In the genomic region with DNA sequence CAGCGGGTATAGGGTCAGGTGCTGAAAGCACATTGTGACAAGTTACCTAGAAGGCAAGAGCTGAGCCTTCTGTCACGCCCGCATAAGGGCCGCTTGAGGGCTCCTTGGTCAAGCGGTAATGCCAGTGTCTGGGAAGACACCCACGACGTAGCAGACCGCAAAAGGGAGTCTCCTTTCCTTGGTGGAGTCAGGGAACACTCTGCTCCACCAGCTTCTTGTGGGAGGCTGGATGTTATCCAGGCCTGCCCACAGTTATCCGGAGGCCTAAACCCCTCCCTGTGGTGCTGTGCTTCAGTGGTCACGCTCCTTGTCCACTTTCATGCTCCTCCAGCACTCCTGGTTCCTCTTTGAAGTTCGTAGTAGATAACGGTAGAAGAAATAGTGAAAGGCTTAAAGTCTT, we compare ENCODE assay signal across 7 cellular contexts. TPM values are rescaled to one million over a fixed set of nuclear protein-coding genes. Genes with fewer than 3 reads are reported as not detected.
DNase-seq lines count a peak whose midpoint lies in the region; ATAC-seq and TF ChIP-seq lines count a peak whose summit lies in the region.
"Not testable (repeated sequence)": the region's sequence is repeated elsewhere in the genome, so short reads cannot be mapped to it uniquely, and the experiment has no call there.

No MANE protein-coding gene starts in this region.

- not testable (repeated sequence) for TF ChIP-seq CTCF in lower lobe of right lung (IDR thresholded peaks at IDR 0.05)

- H3K36me3 Mint-ChIP-seq in CD4-positive, alpha-beta memory T cell = peaks cover 29 to 43% of the 10 kb centered on the region in 2 donors
- H3K36me3 Mint-ChIP-seq in activated CD4-positive, alpha-beta T cell treated with anti-CD3 and anti-CD28 coated beads, Interleukin-2, amount 10 ng/mL, durations not matched to agents 24 days and 14 days (ENCODE audit: low read depth) = peaks cover 32% of the 10 kb centered on the region
- H3K36me3 Mint-ChIP-seq in activated naive CD8-positive, alpha-beta T cell treated with anti-CD3 and anti-CD28 coated beads, Interleukin-2, amount 10 ng/mL, durations not matched to agents 7 days and 5 days = peaks cover 34% of the 10 kb centered on the region
- not testable (repeated sequence) for H3K36me3 Mint-ChIP-seq in natural killer cell treated with Interleukin-12 subunit alpha and Interleukin-12 subunit beta and Interleukin-15 and Interleukin-18, amount 100 ng/mL, for 72 hours
- H3K36me3 Mint-ChIP-seq in stimulated activated naive B cell treated with anti-CD40 and anti-IgM and Interleukin-4, amounts not matched to agents 10 μg/mL and 1 μg/mL and 100 μg/mL, for 72 hours = peaks cover 10 to 22% of the 10 kb centered on the region in 2 donors

- intact Hi-C loops in CD4-positive, alpha-beta memory T cell (cut with micrococcal nuclease) = loop anchor here (1.0 to 2.0 kb wide), 4 partner anchors 11 to 168 kb away; no protein-coding TSS in a partner anchor
- intact Hi-C loops in activated CD4-positive, alpha-beta T cell treated with anti-CD3 and anti-CD28 coated beads, Interleukin-2, amount 10 ng/mL, durations not matched to agents 24 days and 14 days (cut with micrococcal nuclease) = loop anchor here (2.0 kb wide), 1 partner anchor 20 kb away; no protein-coding TSS in a partner anchor
- intact Hi-C loops in lower lobe of right lung (cut with DNase I) = not testable (repeated sequence)

- not testable (repeated sequence) for H3K27me3 Mint-ChIP-seq in CD4-positive, alpha-beta memory T cell; activated CD4-positive, alpha-beta T cell treated with anti-CD3 and anti-CD28 coated beads, Interleukin-2, amount 10 ng/mL, durations not matched to agents 24 days and 14 days; activated naive CD8-positive, alpha-beta T cell treated with anti-CD3 and anti-CD28 coated beads, Interleukin-2, amount 10 ng/mL, durations not matched to agents 7 days and 5 days; natural killer cell treated with Interleukin-12 subunit alpha and Interleukin-12 subunit beta and Interleukin-15 and Interleukin-18, amount 100 ng/mL, for 72 hours; stimulated activated naive B cell treated with anti-CD40 and anti-IgM and Interleukin-4, amounts not matched to agents 10 μg/mL and 1 μg/mL and 100 μg/mL, for 72 hours

- POLR2A ChIA-PET in CD4-positive, alpha-beta memory T cell (lab: Charles Lee; ENCODE audit: partially characterized antibody) = interaction anchor here (0.7 to 6.1 kb wide), 12 partner anchors 10 to 199 kb away, joined by 3 to 88 read pairs (median 4); a partner anchor contains a TSS
- POLR2A ChIA-PET in activated naive CD8-positive, alpha-beta T cell treated with anti-CD3 and anti-CD28 coated beads, Interleukin-2, amount 10 ng/mL, durations not matched to agents 7 days and 5 days (lab: Charles Lee) = interaction anchor here (1.0 to 2.8 kb wide), 6 partner anchors 11 to 195 kb away, joined by 3 to 35 read pairs (median 6); no protein-coding TSS in a partner anchor

- H3K9me3 Mint-ChIP-seq in CD4-positive, alpha-beta memory T cell; activated CD4-positive, alpha-beta T cell treated with anti-CD3 and anti-CD28 coated beads, Interleukin-2, amount 10 ng/mL, durations not matched to agents 24 days and 14 days; activated naive CD8-positive, alpha-beta T cell treated with anti-CD3 and anti-CD28 coated beads, Interleukin-2, amount 10 ng/mL, durations not matched to agents 7 days and 5 days; natural killer cell treated with Interleukin-12 subunit alpha and Interleukin-12 subunit beta and Interleukin-15 and Interleukin-18, amount 100 ng/mL, for 72 hours; stimulated activated naive B cell treated with anti-CD40 and anti-IgM and Interleukin-4, amounts not matched to agents 10 μg/mL and 1 μg/mL and 100 μg/mL, for 72 hours: not testable (repeated sequence)

- not testable (repeated sequence) for DNase-seq in CD4-positive, alpha-beta memory T cell; activated CD4-positive, alpha-beta T cell treated with anti-CD3 and anti-CD28 coated beads, Interleukin-2, amount 10 ng/mL, durations not matched to agents 24 days and 14 days; activated naive CD8-positive, alpha-beta T cell treated with anti-CD3 and anti-CD28 coated beads, Interleukin-2, amount 10 ng/mL, durations not matched to agents 7 days and 5 days; natural killer cell treated with Interleukin-12 subunit alpha and Interleukin-12 subunit beta and Interleukin-15 and Interleukin-18, amount 100 ng/mL, for 72 hours (ENCODE audit: low spot score); stimulated activated naive B cell treated with anti-CD40 and anti-IgM and Interleukin-4, amounts not matched to agents 10 μg/mL and 1 μg/mL and 100 μg/mL, for 72 hours
- DNase-seq in MV-4-11 (lab: John Stamatoyannopoulos, UW) (peak; percentile 64), lower lobe of right lung (peak; percentile 58)

- H3K36me3 ChIP-seq in CD4-positive, alpha-beta memory T cell (ENCODE audit: insufficient read depth, low read length); lower lobe of right lung: not testable (repeated sequence)

- CTCF ChIA-PET in CD4-positive, alpha-beta memory T cell (lab: Charles Lee; ENCODE audit: partially characterized antibody) = interaction anchor here (0.6 to 5.0 kb wide), 22 partner anchors 7 to 213 kb away, joined by 3 to 76 read pairs (median 5); a partner anchor contains a TSS

- peak overlapping the region in 2 of 8 donors; percentile 7 to 35 for H3K4me3 Mint-ChIP-seq in CD4-positive, alpha-beta memory T cell
- H3K4me3 Mint-ChIP-seq in activated CD4-positive, alpha-beta T cell treated with anti-CD3 and anti-CD28 coated beads, Interleukin-2, amount 10 ng/mL, durations not matched to agents 24 days and 14 days; activated naive CD8-positive, alpha-beta T cell treated with anti-CD3 and anti-CD28 coated beads, Interleukin-2, amount 10 ng/mL, durations not matched to agents 7 days and 5 days; natural killer cell treated with Interleukin-12 subunit alpha and Interleukin-12 subunit beta and Interleukin-15 and Interleukin-18, amount 100 ng/mL, for 72 hours; stimulated activated naive B cell treated with anti-CD40 and anti-IgM and Interleukin-4, amounts not matched to agents 10 μg/mL and 1 μg/mL and 100 μg/mL, for 72 hours: not testable (repeated sequence)

- H3K27ac ChIP-seq in CD4-positive, alpha-beta memory T cell (ENCODE audit: low read depth, low read length); lower lobe of right lung: not testable (repeated sequence)

- not testable (repeated sequence) for H3K27me3 ChIP-seq in CD4-positive, alpha-beta memory T cell (ENCODE audit: insufficient read depth, low read length); lower lobe of right lung (ENCODE audit: low read depth)

- not testable (repeated sequence) for H3K9me3 ChIP-seq in CD4-positive, alpha-beta memory T cell (ENCODE audit: control insufficient read depth in 1 of 2, low read length in 2 of 2); lower lobe of right lung

- H3K4me1 Mint-ChIP-seq in CD4-positive, alpha-beta memory T cell = peaks cover 28 to 44% (median 38%) of the 10 kb centered on the region in 4 donors
- H3K4me1 Mint-ChIP-seq in activated CD4-positive, alpha-beta T cell treated with anti-CD3 and anti-CD28 coated beads, Interleukin-2, amount 10 ng/mL, durations not matched to agents 24 days and 14 days = peaks cover 28% of the 10 kb centered on the region
- H3K4me1 Mint-ChIP-seq in activated naive CD8-positive, alpha-beta T cell treated with anti-CD3 and anti-CD28 coated beads, Interleukin-2, amount 10 ng/mL, durations not matched to agents 7 days and 5 days = peaks cover 35% of the 10 kb centered on the region
- H3K4me1 Mint-ChIP-seq in natural killer cell treated with Interleukin-12 subunit alpha and Interleukin-12 subunit beta and Interleukin-15 and Interleukin-18, amount 100 ng/mL, for 72 hours (ENCODE audit: low read depth in 2 of 2) = peaks cover 44 to 50% of the 10 kb centered on the region in 2 donors
- H3K4me1 Mint-ChIP-seq in stimulated activated naive B cell treated with anti-CD40 and anti-IgM and Interleukin-4, amounts not matched to agents 10 μg/mL and 1 μg/mL and 100 μg/mL, for 72 hours = peaks cover 31 to 55% of the 10 kb centered on the region in 2 donors

- H3K4me3 ChIP-seq in CD4-positive, alpha-beta memory T cell (ENCODE audit: low read length in 2 of 2); lower lobe of right lung: not testable (repeated sequence)

- ATAC-seq in activated naive CD8-positive, alpha-beta T cell treated with anti-CD3 and anti-CD28 coated beads, Interleukin-2, amount 10 ng/mL, durations not matched to agents 7 days and 5 days (ENCODE audit: low read depth); lower lobe of right lung; natural killer cell treated with Interleukin-12 subunit alpha and Interleukin-12 subunit beta and Interleukin-15 and Interleukin-18, amount 100 ng/mL, for 72 hours; stimulated activated naive B cell treated with anti-CD40 and anti-IgM and Interleukin-4, amounts not matched to agents 10 μg/mL and 1 μg/mL and 100 μg/mL, for 72 hours (replicated peaks): not testable (repeated sequence)

- peak overlapping the region in 4 of 7 donors; percentile 9 to 74 (median 74) for H3K27ac Mint-ChIP-seq in CD4-positive, alpha-beta memory T cell
- peak overlapping the region; percentile 31 for H3K27ac Mint-ChIP-seq in activated CD4-positive, alpha-beta T cell treated with anti-CD3 and anti-CD28 coated beads, Interleukin-2, amount 10 ng/mL, durations not matched to agents 24 days and 14 days
- H3K27ac Mint-ChIP-seq in activated naive CD8-positive, alpha-beta T cell treated with anti-CD3 and anti-CD28 coated beads, Interleukin-2, amount 10 ng/mL, durations not matched to agents 7 days and 5 days = peak overlapping the region; percentile 20
- H3K27ac Mint-ChIP-seq in natural killer cell treated with Interleukin-12 subunit alpha and Interleukin-12 subunit beta and Interleukin-15 and Interleukin-18, amount 100 ng/mL, for 72 hours = peak overlapping the region; percentile 79 to 90
- peak overlapping the region; percentile 51 for H3K27ac Mint-ChIP-seq in stimulated activated naive B cell treated with anti-CD40 and anti-IgM and Interleukin-4, amounts not matched to agents 10 μg/mL and 1 μg/mL and 100 μg/mL, for 72 hours

- peaks cover 30% of the 10 kb centered on the region for H3K4me1 ChIP-seq in CD4-positive, alpha-beta memory T cell (ENCODE audit: insufficient read depth, low read length)
- H3K4me1 ChIP-seq in lower lobe of right lung = not testable (repeated sequence)

RNA-seq across cellular contexts. Expression of a gene that starts 29.6 kb away (rescaled TPM):
- total RNA-seq in CD4-positive, alpha-beta memory T cell = 100 to 1,000 TPM; 148 to 150 TPM
- 100 to 1,000 TPM; 378 to 424 TPM for polyA plus RNA-seq in CD4-positive, alpha-beta memory T cell
- total RNA-seq in activated CD4-positive, alpha-beta T cell treated with anti-CD3 and anti-CD28 coated beads, Interleukin-2, amount 10 ng/mL, durations not matched to agents 24 days and 14 days = 41.2 and 41.4 TPM in 2 replicates
- total RNA-seq in activated naive CD8-positive, alpha-beta T cell treated with anti-CD3 and anti-CD28 coated beads, Interleukin-2, amount 10 ng/mL, durations not matched to agents 7 days and 5 days = 100 to 1,000 TPM; 305 to 314 TPM
- 115 TPM for total RNA-seq in lower lobe of right lung
- total RNA-seq in natural killer cell treated with Interleukin-12 subunit alpha and Interleukin-12 subunit beta and Interleukin-15 and Interleukin-18, amount 100 ng/mL, for 72 hours = 10 to 100 TPM; 10.0 to 37.4 TPM

RNA-seq across cellular contexts. Expression of a gene that starts 50.0 kb away (rescaled TPM):
- 10 to 100 TPM; 24.6 to 26.1 TPM for total RNA-seq in CD4-positive, alpha-beta memory T cell
- polyA plus RNA-seq in CD4-positive, alpha-beta memory T cell = 10 to 100 TPM; 69.8 to 91.2 TPM
- total RNA-seq in activated CD4-positive, alpha-beta T cell treated with anti-CD3 and anti-CD28 coated beads, Interleukin-2, amount 10 ng/mL, durations not matched to agents 24 days and 14 days = 36.5 and 37.5 TPM in 2 replicates
- total RNA-seq in activated naive CD8-positive, alpha-beta T cell treated with anti-CD3 and anti-CD28 coated beads, Interleukin-2, amount 10 ng/mL, durations not matched to agents 7 days and 5 days = 10 to 100 TPM; 29.3 to 30.3 TPM
- 27.7 TPM for total RNA-seq in lower lobe of right lung
- total RNA-seq in natural killer cell treated with Interleukin-12 subunit alpha and Interleukin-12 subunit beta and Interleukin-15 and Interleukin-18, amount 100 ng/mL, for 72 hours = 10 to 100 TPM; 28.2 to 35.6 TPM

Comparison
In these comparisons a context has a peak if more than half of its experiments do, and no peak if none do; other contexts are left out.
1. H3K27ac Mint-ChIP-seq: peak in every context shown above with its lines; median percentile 84 in natural killer cell treated with Interleukin-12 subunit alpha and Interleukin-12 subunit beta and Interleukin-15 and Interleukin-18, amount 100 ng/mL, for 72 hours; 74 in CD4-positive, alpha-beta memory T cell; 51 in stimulated activated naive B cell treated with anti-CD40 and anti-IgM and Interleukin-4, amounts not matched to agents 10 μg/mL and 1 μg/mL and 100 μg/mL, for 72 hours; 31 in activated CD4-positive, alpha-beta T cell treated with anti-CD3 and anti-CD28 coated beads, Interleukin-2, amount 10 ng/mL, durations not matched to agents 24 days and 14 days; 20 in activated naive CD8-positive, alpha-beta T cell treated with anti-CD3 and anti-CD28 coated beads, Interleukin-2, amount 10 ng/mL, durations not matched to agents 7 days and 5 days.